8 cellular contexts compared by ENCODE assay signal in the genomic region with DNA sequence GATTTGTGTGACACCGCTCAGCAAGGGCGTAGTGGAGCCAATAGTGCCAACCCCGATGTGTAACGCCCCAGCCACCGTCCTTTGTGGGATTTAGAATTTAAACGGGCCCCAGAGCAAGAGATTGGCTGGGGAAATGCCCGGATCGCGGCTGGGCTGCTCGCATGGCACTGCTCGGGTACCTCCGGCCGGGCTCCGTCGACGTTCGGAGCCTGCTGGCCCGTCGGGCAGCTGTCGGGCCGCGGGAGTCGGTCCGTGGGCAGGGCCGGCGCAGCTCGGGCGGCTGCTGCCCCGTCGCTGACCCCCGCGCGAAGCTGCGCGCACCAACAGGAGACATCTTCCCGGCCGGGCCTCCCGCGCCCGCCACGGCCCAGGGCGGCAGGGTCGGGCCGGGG. TPM values are rescaled to one million over a fixed set of nuclear protein-coding genes. Genes with fewer than 3 reads are reported as not detected.
DNase-seq lines count a peak whose midpoint lies in the region; ATAC-seq, FAIRE-seq and TF ChIP-seq lines count a peak whose summit lies in the region.

No MANE protein-coding gene starts in this region.

- no peak for FAIRE-seq in pancreas (lab: Jason Lieb, UNC)

- no peaks in the 10 kb centered on the region for H3K27me3 Mint-ChIP-seq in CD4-positive, alpha-beta T cell

- H3K36me3 ChIP-seq in Karpas-422 (ENCODE audit: insufficient read depth, low read length): peaks cover 4% of the 10 kb centered on the region; the same call in 1 of the 2 replicates
- H3K36me3 ChIP-seq in pancreas: no peaks in the 10 kb centered on the region

- H3K27ac ChIP-seq in CD4-positive, alpha-beta T cell (ENCODE audit: low read depth, low read length): peak overlapping the region; percentile 43
- no peak overlapping the region for H3K27ac ChIP-seq in Karpas-422 (ENCODE audit: low read length)
- H3K27ac ChIP-seq in pancreas: peak overlapping the region in 2 of 4 donors; percentile 22 to 55

- POLR2A ChIA-PET in CD4-positive, alpha-beta T cell (lab: Charles Lee): interaction anchor here (0.6 to 3.7 kb wide), 6 partner anchors 11 to 229 kb away, joined by 3 to 48 read pairs (median 5); no protein-coding TSS in a partner anchor

- H3K79me2 ChIP-seq in Karpas-422 (ENCODE audit: low read length): peaks cover 30% of the 10 kb centered on the region

- H3K4me1 Mint-ChIP-seq in CD4-positive, alpha-beta T cell (ENCODE audit: low read depth): peaks cover 38% of the 10 kb centered on the region

- no peak for TF ChIP-seq CTCF in CD4-positive, alpha-beta T cell (IDR thresholded peaks at IDR 0.05)
- no peak for TF ChIP-seq CTCF in pancreas (IDR thresholded peaks at IDR 0.05)

- peak overlapping the region; percentile 95 for H3K4me3 Mint-ChIP-seq in CD4-positive, alpha-beta T cell

- peak overlapping the region; percentile 79; the same call in 1 of the 2 replicates for H2AFZ ChIP-seq in Karpas-422 (ENCODE audit: low read length)

- H3K9me3 Mint-ChIP-seq in CD4-positive, alpha-beta T cell: no peaks in the 10 kb centered on the region

- H3K4me1 ChIP-seq in Karpas-422 (ENCODE audit: low read length) (peaks cover 33% of the 10 kb centered on the region), pancreas (peaks cover 4 to 14% (median 5%) of the 10 kb centered on the region in 3 donors)

- intact Hi-C loops in CD4-positive, alpha-beta T cell (cut with DNase I, micrococcal nuclease): loop anchor here in 1 of 2 experiments (1.0 to 10.0 kb wide), 5 partner anchors 14 to 687 kb away; a partner anchor contains a TSS
- intact Hi-C loops in pancreas (cut with DNase I): no loop called here

- peak overlapping the region; percentile 94 for H3K27ac Mint-ChIP-seq in CD4-positive, alpha-beta T cell

- no peaks in the 10 kb centered on the region for H3K27me3 ChIP-seq in CD4-positive, alpha-beta T cell (ENCODE audit: control insufficient read depth, insufficient read depth, low read length)
- H3K27me3 ChIP-seq in Karpas-422 (ENCODE audit: low read length) (no peaks in the 10 kb centered on the region), pancreas (no peaks in the 10 kb centered on the region)

- ATAC-seq in CD4-positive, alpha-beta T cell (ENCODE audit: poor library complexity): no peak
- ATAC-seq in pancreas (no peak), HG02610 (IDR thresholded peaks at IDR 0.05; ENCODE audit: unreplicated experiment) (no peak), SK-N-SH treated with all-trans-retinoic acid at 6 μM for 48 hours (no peak), HG03460 (IDR thresholded peaks at IDR 0.05; ENCODE audit: unreplicated experiment) (no peak)

- peak; percentile 12 to 45 (median 24) for DNase-seq in CD4-positive, alpha-beta T cell
- no peak for DNase-seq in Karpas-422
- DNase-seq in activated T-helper 9 cell treated with anti-CD3 and anti-CD28 coated beads, Interleukin-2, amount 50 U/mL, for 16 hours (ENCODE audit: low read depth): peak; percentile 20
- peak; percentile 22 for DNase-seq in glomerular visceral epithelial cell (ENCODE audit: extremely low spot score)
- DNase-seq in pancreas: peak; percentile 17 to 75 (median 44)

- peaks cover 28% of the 10 kb centered on the region for H3K36me3 Mint-ChIP-seq in CD4-positive, alpha-beta T cell (ENCODE audit: low read depth)

- 53 to 56% methylated on average over 39 to 44 of the region's 44 CpGs for WGBS in pancreas, 2 donors

- no peaks in the 10 kb centered on the region for H4K20me1 ChIP-seq in Karpas-422 (ENCODE audit: insufficient read depth, low read depth, low read length)

- CTCF ChIA-PET in CD4-positive, alpha-beta T cell (lab: Charles Lee): interaction anchor here (1.3 to 1.6 kb wide), 3 partner anchors 23 to 679 kb away, joined by 3 to 4 read pairs (median 3); a partner anchor contains a TSS

- H3K9ac ChIP-seq in Karpas-422 (ENCODE audit: low read length): peak overlapping the region; percentile 94

- H3K4me3 ChIP-seq in Karpas-422 (ENCODE audit: low read length) (peak overlapping the region; percentile 52; the same call in 1 of the 2 replicates), pancreas (peak overlapping the region in 2 of 4 donors; percentile 20 to 43)

- H3K4me2 ChIP-seq in Karpas-422 (ENCODE audit: low read depth, low read length, poor library complexity, severe bottlenecking): peak overlapping the region; percentile 53

- H3K9me2 ChIP-seq in Karpas-422 (replicated peaks; ENCODE audit: insufficient read depth, low read length): no peaks in the 10 kb centered on the region

- H3K9me3 ChIP-seq in CD4-positive, alpha-beta T cell (ENCODE audit: control insufficient read depth, low read length): no peaks in the 10 kb centered on the region
- H3K9me3 ChIP-seq in Karpas-422 (ENCODE audit: low read length): no peaks in the 10 kb centered on the region
- no peaks in the 10 kb centered on the region for H3K9me3 ChIP-seq in pancreas

TF ChIP-seq in SK-N-SH treated with all-trans-retinoic acid at 6 μM for 48 hours, 23 proteins besides CTCF, POLR2A, EP300 and RAD21:
- TF ChIP-seq SNAI2 (CRISPR knock-in tag; IDR thresholded peaks at IDR 0.05) (no peak), ZNF70 (CRISPR knock-in tag; IDR thresholded peaks at IDR 0.05) (no peak), CSDC2 (CRISPR knock-in tag; IDR thresholded peaks at IDR 0.05) (no peak), OSR1 (CRISPR knock-in tag; IDR thresholded peaks at IDR 0.05) (no peak), ZC3H10 (CRISPR knock-in tag; IDR thresholded peaks at IDR 0.05) (no peak), ZNF8 (CRISPR knock-in tag; IDR thresholded peaks at IDR 0.05) (no peak)

RNA-seq across cellular contexts. Expression of a gene that starts 1.4 kb away (rescaled TPM):
- 100 to 1,000 TPM; 410 to 412 TPM for total RNA-seq in CD4-positive, alpha-beta T cell
- 44.7 and 55.8 TPM in 2 replicates for total RNA-seq in Karpas-422 (2014; rRNA removed; shearing (Covaris generic); ENCODE audit: low replicate concordance)
- total RNA-seq in pancreas: 10 to 100 TPM; 17.2 to 39.1 (median 23.1) TPM
- 10 to 100 TPM; 19.2 to 22.6 TPM for polyA plus RNA-seq in pancreas
